Comparison of ENCODE assay signal across 26 cellular contexts in the genomic region with DNA sequence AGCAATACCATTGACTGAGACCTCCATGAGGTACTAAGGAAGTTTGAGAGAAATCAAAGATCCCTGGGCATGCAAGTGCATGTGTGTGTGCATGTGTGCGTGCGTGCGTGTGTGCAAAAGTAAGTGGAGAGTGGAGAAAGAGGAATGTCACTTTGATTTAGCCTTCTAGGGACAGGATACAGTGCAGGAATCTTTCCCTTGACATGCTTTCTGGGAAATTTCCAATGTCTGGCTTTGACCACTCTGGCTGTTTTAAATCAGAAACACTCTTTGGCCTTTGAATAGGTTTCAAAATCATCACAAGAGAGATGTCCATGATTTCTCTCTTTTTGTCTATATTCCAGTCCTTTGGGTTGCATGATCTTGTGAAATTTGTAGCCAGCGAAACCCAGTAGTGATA.
"Had no signal": no experiment of that assay in that cellular context is flagged by ENCODE, and none has a peak within 500 bp of the region (broad histone marks: within the 10 kb centered on the region; RNA-seq: fewer than 3 reads in every experiment).

No MANE protein-coding gene starts in this region.

- H3K27me3 ChIP-seq: left lung, pancreas, sigmoid colon, spleen, suprapubic skin, tibial artery, upper lobe of right lung had no signal

- ATAC-seq: left cardiac atrium; left lung; naive thymus-derived CD8-positive, alpha-beta T cell; right cardiac atrium; stimulated activated effector memory CD8-positive, alpha-beta T cell treated with anti-CD3 and anti-CD28 coated beads, Interleukin-12 subunit alpha, Interleukin-12 subunit beta, amount 100 ng/mL, for 72 hours; upper lobe of right lung had no signal

- H3K27ac ChIP-seq: left lung, lower lobe of right lung, pancreas, prostate gland, sigmoid colon, spleen, suprapubic skin, thoracic aorta, tibial artery, upper lobe of right lung had no signal

- H3K36me3 ChIP-seq: left lung, lower lobe of right lung, pancreas, prostate gland, sigmoid colon, spleen, suprapubic skin, thoracic aorta, tibial artery, upper lobe of right lung had no signal

- DNase-seq: hippocampal formation; kidney glomerular epithelial cell; left cardiac atrium; left lung; lower lobe of right lung; mammary epithelial cell; mesenchymal stem cell; naive thymus-derived CD8-positive, alpha-beta T cell; nucleus accumbens; pancreas; posterior cingulate gyrus; retina; right cardiac atrium; sigmoid colon; small intestine; spleen; stimulated activated CD4-positive, alpha-beta T cell treated with anti-CD3 and anti-CD28 coated beads, Interleukin-4, amount 100 ng/mL, for 24 hours; stimulated activated naive CD4-positive, alpha-beta T cell; tibial artery; trophoblast cell; upper lobe of right lung had no signal

- FAIRE-seq: keratinocyte, pancreas, small intestine had no signal

- H3K9me3 ChIP-seq: left lung, lower lobe of right lung, pancreas, prostate gland, sigmoid colon, spleen, suprapubic skin, thoracic aorta, tibial artery, upper lobe of right lung had no signal

- H3K4me3 ChIP-seq: left lung, lower lobe of right lung, pancreas, prostate gland, sigmoid colon, spleen, suprapubic skin, thoracic aorta, tibial artery, upper lobe of right lung had no signal

- H3K4me1 ChIP-seq: left lung, lower lobe of right lung, pancreas, prostate gland, spleen, suprapubic skin, tibial artery, upper lobe of right lung had no signal
